Comparison of ENCODE assay signal across 8 cellular contexts in the genomic region with DNA sequence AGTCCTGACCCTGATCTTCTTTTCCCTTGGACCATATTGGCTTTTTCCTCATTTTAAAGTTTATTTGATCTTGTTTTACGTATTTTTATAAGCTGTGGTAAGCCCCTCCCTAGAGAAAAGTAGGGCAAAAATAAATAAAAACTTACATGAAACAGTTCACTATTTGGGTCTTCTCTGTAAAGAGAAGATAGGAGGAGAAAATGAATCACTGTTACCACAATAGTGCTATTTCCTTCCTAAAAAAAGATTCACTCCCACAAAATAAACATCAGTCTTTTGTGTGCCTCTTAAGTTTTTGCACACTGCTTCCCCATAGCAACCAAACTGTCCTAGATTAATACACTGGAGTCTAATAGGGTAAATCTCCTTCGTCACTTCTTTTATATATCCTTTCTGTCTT. TPM values are rescaled to one million over a fixed set of nuclear protein-coding genes. Genes with fewer than 3 reads are reported as not detected.
A peak's percentile ranks its signal among the peaks of the same experiment; 100 is the strongest.
DNase-seq lines count a peak whose midpoint lies in the region; ATAC-seq and TF ChIP-seq lines count a peak whose summit lies in the region.

No MANE protein-coding gene starts in this region.

- H3K36me3 Mint-ChIP-seq in endodermal cell (ENCODE audit: low read depth) = peaks cover 12% of the 10 kb centered on the region

- peaks cover 6% of the 10 kb centered on the region for H3K36me3 ChIP-seq in endodermal cell (ENCODE audit: control insufficient read depth, insufficient read depth, low read length)
- peaks cover 21% of the 10 kb centered on the region for H3K36me3 ChIP-seq in neutrophil
- H3K36me3 ChIP-seq in Karpas-422 (ENCODE audit: insufficient read depth, low read length) = no peaks in the 10 kb centered on the region

- TF ChIP-seq CTCF in endodermal cell (conservative IDR thresholded peaks at IDR 0.05) (no peak), neutrophil (IDR thresholded peaks at IDR 0.05) (no peak), GM10248 (IDR thresholded peaks at IDR 0.05; ENCODE audit: control extremely low read depth, extremely low read depth, low read depth, missing control alignments) (no peak)

- ATAC-seq in GM21526 (IDR thresholded peaks at IDR 0.05; ENCODE audit: low FRiP score, unreplicated experiment) = no peak

- H4K20me1 ChIP-seq in Karpas-422 (ENCODE audit: insufficient read depth, low read depth, low read length) = no peaks in the 10 kb centered on the region

- POLR2A ChIA-PET in GM10248 (lab: Yijun Ruan, JAX) = no interaction called here

- H3K9ac ChIP-seq in endodermal cell (ENCODE audit: extremely low read depth, low read length, poor library complexity, severe bottlenecking) (no peak overlapping the region), Karpas-422 (ENCODE audit: low read length) (no peak overlapping the region)

- no peaks in the 10 kb centered on the region for H3K79me2 ChIP-seq in Karpas-422 (ENCODE audit: low read length)

- H3K27ac Mint-ChIP-seq in endodermal cell = peak overlapping the region; percentile 83

- in situ Hi-C loops in Caki2 (cut with HindIII; ENCODE audit: low pct_unique_long_range_greater_than_20kb, low sequenced_read_pairs) = no loop called here

- H3K27ac ChIP-seq in endodermal cell (ENCODE audit: low read depth, low read length) (no peak overlapping the region), neutrophil (peak overlapping the region; percentile 70), Karpas-422 (ENCODE audit: low read length) (no peak overlapping the region)

- H3K27me3 ChIP-seq in endodermal cell (ENCODE audit: control insufficient read depth, insufficient read depth, low read length, poor library complexity, severe bottlenecking) (no peaks in the 10 kb centered on the region), neutrophil (no peaks in the 10 kb centered on the region), Karpas-422 (ENCODE audit: low read length) (0 out of 2 replicates have a peak, but pooled peaks cover 3% of the 10 kb centered on the region)

- H3K4me1 ChIP-seq in endodermal cell (ENCODE audit: control insufficient read depth, insufficient read depth, low read length) = peaks cover 12% of the 10 kb centered on the region
- H3K4me1 ChIP-seq in neutrophil (ENCODE audit: control insufficient read depth in 1 of 2, insufficient read depth in 1 of 2, low read depth in 1 of 2, low read length in 1 of 2) = peaks cover 14 to 22% of the 10 kb centered on the region in 2 experiments
- H3K4me1 ChIP-seq in Karpas-422 (ENCODE audit: low read length) = no peaks in the 10 kb centered on the region

- peak overlapping the region; percentile 56 for H3K4me3 Mint-ChIP-seq in endodermal cell

- no peaks in the 10 kb centered on the region for H3K27me3 Mint-ChIP-seq in endodermal cell (ENCODE audit: insufficient read depth)

- WGBS in endodermal cell (ENCODE audit: insufficient coverage in 1 of 2, insufficient read length in 1 of 2), 2 experiments = 93% methylated on average over 2 of the region's 2 CpGs; no CpG with 5 or more reads in 1 of the 2 experiments

- H3K9me3 ChIP-seq in endodermal cell (ENCODE audit: control insufficient read depth, low read length) = peaks cover 7% of the 10 kb centered on the region
- no peaks in the 10 kb centered on the region for H3K9me3 ChIP-seq in neutrophil
- no peaks in the 10 kb centered on the region for H3K9me3 ChIP-seq in Karpas-422 (ENCODE audit: low read length)

- no peaks in the 10 kb centered on the region for H3K9me2 ChIP-seq in Karpas-422 (replicated peaks; ENCODE audit: insufficient read depth, low read length)

- peak; percentile 61 for DNase-seq in Caki2 (ENCODE audit: low read depth)
- DNase-seq in NCI-H774 (lab: John Stamatoyannopoulos, UW) = peak; percentile 25
- no peak for DNase-seq in endodermal cell
- DNase-seq in Karpas-422 = no peak
- no peak for DNase-seq in GM10248 (ENCODE audit: extremely low spot score)
- no peak for DNase-seq in NCI-H2227 (lab: John Stamatoyannopoulos, UW; ENCODE audit: unreplicated experiment)

- H3K4me2 ChIP-seq in Karpas-422 (ENCODE audit: low read depth, low read length, poor library complexity, severe bottlenecking) = no peak overlapping the region

- H3K9me3 Mint-ChIP-seq in endodermal cell = peaks cover 4% of the 10 kb centered on the region

- H2AFZ ChIP-seq in Karpas-422 (ENCODE audit: low read length) = no peak overlapping the region

- peak overlapping the region; percentile 78 for H3K4me3 ChIP-seq in endodermal cell (ENCODE audit: low read length)
- H3K4me3 ChIP-seq in neutrophil (ENCODE audit: low read depth in 1 of 2, low read length in 1 of 2) = no peak overlapping the region
- no peak overlapping the region for H3K4me3 ChIP-seq in Karpas-422 (ENCODE audit: low read length)

- CTCF ChIA-PET in GM10248 (lab: Yijun Ruan, JAX) = no interaction called here

- peaks cover 34% of the 10 kb centered on the region for H3K4me1 Mint-ChIP-seq in endodermal cell

RNA-seq across cellular contexts. Expression of a gene that starts 1.4 kb away (rescaled TPM):
- total RNA-seq in Caki2 (2014; rRNA removed; shearing (Covaris generic); ENCODE audit: low replicate concordance) = 59.4 and 65.4 TPM in 2 replicates
- 10 to 100 TPM; 25.2 to 32.9 TPM for total RNA-seq in endodermal cell
- polyA plus RNA-seq in endodermal cell (2013, experiment 1 of 2) = 21.7 TPM
- polyA plus RNA-seq in endodermal cell (2013, experiment 2 of 2) = 17.3 TPM
- not detected in 2 replicates for total RNA-seq in Karpas-422 (2014; rRNA removed; shearing (Covaris generic); ENCODE audit: low replicate concordance)

Comparison
In these comparisons a context has a peak if more than half of its experiments do, and no peak if none do; other contexts are left out.
1. DNase-seq: peak in Caki2 (single experiment) and NCI-H774 (single experiment); none in endodermal cell (single experiment), Karpas-422 (single experiment), GM10248 (single experiment) and NCI-H2227 (single experiment).
2. RNA of a gene that starts 1.4 kb away (total RNA-seq): 59.4 to 65.4 TPM in Caki2 and 25.2 to 32.9 TPM in endodermal cell; not detected in Karpas-422; every median in the first group is over 10 times any median in the second.